In genomic region chr2:28286678-28287077, GRCh38 we compare ENCODE assay signal across 14 cellular contexts.
DNase-seq lines count a peak whose midpoint lies in the region; ATAC-seq and TF ChIP-seq lines count a peak whose summit lies in the region.
"Had no signal": no experiment of that assay in that cellular context is flagged by ENCODE, and none has a peak within 500 bp of the region (broad histone marks: within the 10 kb centered on the region; RNA-seq: fewer than 3 reads in every experiment).

No MANE protein-coding gene starts in this region.

- peak overlapping the region; percentile 43 for H3K27ac Mint-ChIP-seq in nephron progenitor cell

- peak; percentile 34 for DNase-seq in LHCN-M2 (ENCODE audit: low read depth)
- no peak for DNase-seq in esophagus squamous epithelium (lab: John Stamatoyannopoulos, UW)
- no peak for DNase-seq in nephron progenitor cell
- no peak for DNase-seq in NCI-H2081 (lab: John Stamatoyannopoulos, UW)
- no peak for DNase-seq in caudate nucleus (lab: John Stamatoyannopoulos, UW)
- DNase-seq in iPS-NIHi7 (ENCODE audit: extremely low spot score) = no peak
- DNase-seq in omental fat pad (ENCODE audit: low spot score) = no peak
- DNase-seq: lower lobe of right lung; naive thymus-derived CD8-positive, alpha-beta T cell; NCI-H187; NCI-H526 treated with DMSO at 0.1 percent for 48 hours; stimulated activated CD4-positive, alpha-beta T cell treated with anti-CD3 and anti-CD28 coated beads, Interleukin-4, amount 100 ng/mL, for 24 hours; transverse colon had no signal

- no peaks in the 10 kb centered on the region for H3K27me3 Mint-ChIP-seq in nephron progenitor cell (ENCODE audit: low read depth, poor library complexity)
- H3K27me3 Mint-ChIP-seq: naive thymus-derived CD8-positive, alpha-beta T cell had no signal

- no peak overlapping the region for H3K4me3 Mint-ChIP-seq in nephron progenitor cell
- H3K4me3 Mint-ChIP-seq: naive thymus-derived CD8-positive, alpha-beta T cell had no signal

- TF ChIP-seq POLR2A in esophagus squamous epithelium (IDR thresholded peaks at IDR 0.05) = no peak

- no peak overlapping the region for H3K4me3 ChIP-seq in ACC112 (ENCODE audit: low read depth, low read length)
- no peak overlapping the region for H3K4me3 ChIP-seq in esophagus squamous epithelium
- H3K4me3 ChIP-seq: lower lobe of right lung, transverse colon had no signal

- no peak overlapping the region for H2AFZ ChIP-seq in ACC112 (ENCODE audit: low read length, unreplicated experiment)

- H3K36me3 ChIP-seq in ACC112 (ENCODE audit: insufficient read depth, low read length) = no peaks in the 10 kb centered on the region
- H3K36me3 ChIP-seq in esophagus squamous epithelium = no peaks in the 10 kb centered on the region
- H3K36me3 ChIP-seq: lower lobe of right lung, transverse colon had no signal

- no peaks in the 10 kb centered on the region for H3K36me3 Mint-ChIP-seq in nephron progenitor cell (ENCODE audit: low read depth)

- H3K4me1 ChIP-seq in ACC112 (ENCODE audit: control insufficient read depth, insufficient read depth, low read length, unreplicated experiment) (peaks cover 19% of the 10 kb centered on the region), esophagus squamous epithelium (peaks cover 4 to 53% (median 23%) of the 10 kb centered on the region in 3 donors)
- H3K4me1 ChIP-seq: lower lobe of right lung had no signal

- WGBS in esophagus squamous epithelium, 2 donors = 59 to 65% methylated on average over 5 of the region's 5 CpGs

- intact Hi-C loops in esophagus squamous epithelium (cut with DNase I) = no loop called here

- peak overlapping the region; percentile 5 for H3K27ac ChIP-seq in ACC112 (ENCODE audit: low read depth, low read length)
- H3K27ac ChIP-seq in esophagus squamous epithelium = peak overlapping the region in 3 of 4 donors; percentile 30 to 51 (median 41)
- H3K27ac ChIP-seq in caudate nucleus (ENCODE audit: low read depth, low read length) = no peak overlapping the region
- H3K27ac ChIP-seq: lower lobe of right lung, transverse colon had no signal

- H3K79me2 ChIP-seq in ACC112 (ENCODE audit: control insufficient read depth, insufficient read depth, low read length, unreplicated experiment) = no peaks in the 10 kb centered on the region

- peaks cover 13% of the 10 kb centered on the region for H3K4me1 Mint-ChIP-seq in nephron progenitor cell

- TF ChIP-seq CTCF in esophagus squamous epithelium (IDR thresholded peaks at IDR 0.05) (no peak), nephron progenitor cell (IDR thresholded peaks at IDR 0.05) (no peak), omental fat pad (IDR thresholded peaks at IDR 0.05) (no peak)

- ATAC-seq in omental fat pad (ENCODE audit: low FRiP score) = no peak
- ATAC-seq: lower lobe of right lung; naive thymus-derived CD8-positive, alpha-beta T cell had no signal

- no peaks in the 10 kb centered on the region for H3K9me3 ChIP-seq in esophagus squamous epithelium
- H3K9me3 ChIP-seq: lower lobe of right lung, transverse colon had no signal

- no peaks in the 10 kb centered on the region for H3K9me3 Mint-ChIP-seq in nephron progenitor cell
- H3K9me3 Mint-ChIP-seq: naive thymus-derived CD8-positive, alpha-beta T cell had no signal

- no peaks in the 10 kb centered on the region for H3K27me3 ChIP-seq in ACC112 (ENCODE audit: insufficient read depth, low read length)
- H3K27me3 ChIP-seq in esophagus squamous epithelium = no peaks in the 10 kb centered on the region
- H3K27me3 ChIP-seq: transverse colon had no signal
